Comparison of ENCODE assay signal across 19 cellular contexts in the genomic region with DNA sequence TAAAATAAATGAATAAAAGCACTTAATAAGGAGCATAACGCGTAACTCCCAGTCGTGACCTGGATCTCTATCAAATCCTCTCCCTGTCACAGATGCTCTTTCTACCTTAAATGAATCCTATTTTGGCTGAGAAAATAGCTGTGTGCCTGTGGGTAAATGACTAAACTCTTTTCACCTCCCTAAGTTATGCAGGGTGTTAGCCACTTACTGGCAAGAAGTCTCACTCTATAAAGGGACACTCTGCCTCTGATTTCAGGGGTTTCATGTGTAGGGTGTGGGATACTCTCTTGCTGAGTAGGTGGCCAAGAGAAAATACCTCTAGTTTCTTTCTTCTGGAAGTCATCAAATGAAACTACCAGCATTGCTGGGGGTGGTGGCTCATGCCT. TPM values are rescaled to one million over a fixed set of nuclear protein-coding genes. Genes with fewer than 3 reads are reported as not detected.
DNase-seq lines count a peak whose midpoint lies in the region; ATAC-seq and TF ChIP-seq lines count a peak whose summit lies in the region.
"Had no signal": no experiment of that assay in that cellular context is flagged by ENCODE, and none has a peak within 500 bp of the region (broad histone marks: within the 10 kb centered on the region; RNA-seq: fewer than 3 reads in every experiment).

No MANE protein-coding gene starts in this region.

- peak; percentile 73 for ATAC-seq in stimulated activated effector memory CD8-positive, alpha-beta T cell treated with anti-CD3 and anti-CD28 coated beads, Interleukin-12 subunit alpha, Interleukin-12 subunit beta, amount 100 ng/mL, for 72 hours
- no peak for ATAC-seq in HG03159 (IDR thresholded peaks at IDR 0.05; ENCODE audit: unreplicated experiment)

- no peak overlapping the region for H3K4me3 ChIP-seq in hepatocyte
- no peak overlapping the region for H3K4me3 ChIP-seq in thyroid gland (replicated peaks in 1 of 3)

- WGBS in hepatocyte (ENCODE audit: low lambda C conversion rate, missing lambda C conversion rate) = 94% methylated on average over 3 of the region's 3 CpGs
- 93 to 96% methylated on average over 3 of the region's 3 CpGs for WGBS in thyroid gland, 2 donors

- H3K27ac Mint-ChIP-seq in stimulated activated effector memory CD8-positive, alpha-beta T cell treated with anti-CD3 and anti-CD28 coated beads, Interleukin-12 subunit alpha, Interleukin-12 subunit beta, amount 100 ng/mL, for 72 hours = peak overlapping the region; percentile 69

- no peaks in the 10 kb centered on the region for H3K79me2 ChIP-seq in hepatocyte

- H3K27ac ChIP-seq in hepatocyte (peak overlapping the region; percentile 54), thyroid gland (no peak overlapping the region)
- H3K27ac ChIP-seq: C4-2B, epithelial cell of prostate had no signal

- TF ChIP-seq POLR2A in thyroid gland (IDR thresholded peaks at IDR 0.05) = no peak

- no peak overlapping the region for H3K4me2 ChIP-seq in hepatocyte

- no peak overlapping the region for H3K4me3 Mint-ChIP-seq in stimulated activated effector memory CD8-positive, alpha-beta T cell treated with anti-CD3 and anti-CD28 coated beads, Interleukin-12 subunit alpha, Interleukin-12 subunit beta, amount 100 ng/mL, for 72 hours

- TF ChIP-seq CTCF in hepatocyte (IDR thresholded peaks at IDR 0.05; ENCODE audit: poor library complexity) (no peak), thyroid gland (IDR thresholded peaks at IDR 0.05) (no peak)

- H3K36me3 ChIP-seq in hepatocyte (replicated peaks; ENCODE audit: insufficient read depth, low read depth) (no peaks in the 10 kb centered on the region), thyroid gland (peaks cover 10 to 20% of the 10 kb centered on the region in 2 donors)

- no peaks in the 10 kb centered on the region for H4K20me1 ChIP-seq in hepatocyte (ENCODE audit: insufficient read depth, poor library complexity, severe bottlenecking)

- H3K4me1 ChIP-seq in hepatocyte (ENCODE audit: insufficient read depth) (peaks cover 5% of the 10 kb centered on the region), thyroid gland (peaks cover 0 to 8% of the 10 kb centered on the region in 2 donors)

- no peaks in the 10 kb centered on the region for H3K9me2 ChIP-seq in hepatocyte (replicated peaks; ENCODE audit: insufficient read depth)

- H3K9me3 ChIP-seq in hepatocyte (ENCODE audit: low read depth) = no peaks in the 10 kb centered on the region
- no peaks in the 10 kb centered on the region for H3K9me3 ChIP-seq in thyroid gland

- intact Hi-C loops in thyroid gland (cut with DNase I) = no loop called here

- no peaks in the 10 kb centered on the region for H3K9me3 Mint-ChIP-seq in stimulated activated effector memory CD8-positive, alpha-beta T cell treated with anti-CD3 and anti-CD28 coated beads, Interleukin-12 subunit alpha, Interleukin-12 subunit beta, amount 100 ng/mL, for 72 hours

- peak; percentile 9 for DNase-seq in EH (ENCODE audit: low read depth)
- peak; percentile 1 for DNase-seq in RPMI8226
- no peak for DNase-seq in hepatocyte (ENCODE audit: low spot score)
- DNase-seq in stimulated activated effector memory CD8-positive, alpha-beta T cell treated with anti-CD3 and anti-CD28 coated beads, Interleukin-12 subunit alpha, Interleukin-12 subunit beta, amount 100 ng/mL, for 72 hours (ENCODE audit: low spot score in 2 of 2) = no peak
- DNase-seq in activated CD4-positive, CD25-positive, alpha-beta regulatory T cell treated with anti-CD3 and anti-CD28 coated beads, Interleukin-2, amount 50 U/mL, for 72 hours = no peak
- DNase-seq in thyroid gland = no peak
- DNase-seq: activated CD8-positive, alpha-beta memory T cell treated with anti-CD3 and anti-CD28 coated beads, Interleukin-2, amount 50 U/mL, for 4 hours; cortex of kidney; DMS153; KBM-7; mesendoderm; NCI-H1048; NCI-H2107; NCI-H526; stimulated activated CD4-positive, alpha-beta T cell treated with anti-CD3 and anti-CD28 coated beads, Interleukin-2, amount 100 ng/mL, for 24 hours; T1000 had no signal

- H2AFZ ChIP-seq in hepatocyte = no peak overlapping the region

- H3K27me3 ChIP-seq in hepatocyte = no peaks in the 10 kb centered on the region
- H3K27me3 ChIP-seq in thyroid gland = no peaks in the 10 kb centered on the region

- peaks cover 98% of the 10 kb centered on the region for H3K36me3 Mint-ChIP-seq in stimulated activated effector memory CD8-positive, alpha-beta T cell treated with anti-CD3 and anti-CD28 coated beads, Interleukin-12 subunit alpha, Interleukin-12 subunit beta, amount 100 ng/mL, for 72 hours

- H3K4me1 Mint-ChIP-seq in stimulated activated effector memory CD8-positive, alpha-beta T cell treated with anti-CD3 and anti-CD28 coated beads, Interleukin-12 subunit alpha, Interleukin-12 subunit beta, amount 100 ng/mL, for 72 hours = peaks cover 49% of the 10 kb centered on the region

RNA-seq across cellular contexts. Expression of a gene that starts 24.3 kb away (rescaled TPM):
- total RNA-seq in hepatocyte (66.9 and 77.0 TPM in 2 replicates), thyroid gland (10 to 100 TPM; 63.0 to 89.8 (median 66.2) TPM)
- polyA plus RNA-seq in hepatocyte = 31.2 and 34.0 TPM in 2 replicates

RNA-seq across cellular contexts. Expression of a gene that starts 58.7 kb away (rescaled TPM):
- 19.7 and 26.0 TPM in 2 replicates for total RNA-seq in hepatocyte
- polyA plus RNA-seq in hepatocyte = 15.5 and 18.8 TPM in 2 replicates
- 10 to 100 TPM; 19.9 to 36.9 (median 27.2) TPM for total RNA-seq in thyroid gland

Comparison
In these comparisons a context has a peak if more than half of its experiments do, and no peak if none do; other contexts are left out.
1. DNase-seq: peak in EH (single experiment) and RPMI8226 (single experiment); none in hepatocyte (single experiment), stimulated activated effector memory CD8-positive, alpha-beta T cell treated with anti-CD3 and anti-CD28 coated beads, Interleukin-12 subunit alpha, Interleukin-12 subunit beta, amount 100 ng/mL, for 72 hours (0 of 2), activated CD4-positive, CD25-positive, alpha-beta regulatory T cell treated with anti-CD3 and anti-CD28 coated beads, Interleukin-2, amount 50 U/mL, for 72 hours (single experiment) and thyroid gland (0 of 2).